ENCODE assay signal across 23 cellular contexts in genomic region chr9:114883709-114884108, GRCh38. TPM values are rescaled to one million over a fixed set of nuclear protein-coding genes. Genes with fewer than 3 reads are reported as not detected.
A peak's percentile ranks its signal among the peaks of the same experiment; 100 is the strongest.
DNase-seq lines count a peak whose midpoint lies in the region; ATAC-seq and TF ChIP-seq lines count a peak whose summit lies in the region.
"Had no signal": no experiment of that assay in that cellular context is flagged by ENCODE, and none has a peak within 500 bp of the region (broad histone marks: within the 10 kb centered on the region; RNA-seq: fewer than 3 reads in every experiment).

No MANE protein-coding gene starts in this region.

- WGBS in prostate gland = 33% methylated on average over 1 of the region's 1 CpG

- peaks cover 4 to 6% of the 10 kb centered on the region in 2 donors for H3K36me3 Mint-ChIP-seq in CD14-positive monocyte
- H3K36me3 Mint-ChIP-seq: WTC11 had no signal

- no peaks in the 10 kb centered on the region for H3K79me2 ChIP-seq in OCI-LY7 (ENCODE audit: insufficient read depth, low read depth, low read length)

- peak overlapping the region in 6 of 7 donors; percentile 25 to 86 (median 78) for H3K27ac Mint-ChIP-seq in CD14-positive monocyte
- H3K27ac Mint-ChIP-seq: effector memory CD8-positive, alpha-beta T cell; T-helper 1 cell treated with Interleukin-12 subunit alpha and Interleukin-12 subunit beta and Interleukin-4 antibody, amounts not matched to agents 30 μg/mL and 1 μg/mL, for 36 hours; WTC11 had no signal

- peaks cover 15 to 39% (median 26%) of the 10 kb centered on the region in 7 donors for H3K9me3 Mint-ChIP-seq in CD14-positive monocyte
- H3K9me3 Mint-ChIP-seq: effector memory CD8-positive, alpha-beta T cell had no signal

- CTCF ChIA-PET in OCI-LY7 (lab: Charles Lee; ENCODE audit: unreplicated experiment) = no interaction called here

- BruUV-seq in OCI-LY7 (replicated peaks; lab: Mats Ljungman, UMichigan) = no TSS peak

- no peaks in the 10 kb centered on the region for H3K9me2 ChIP-seq in OCI-LY7 (ENCODE audit: insufficient read depth, low read length)

- TF ChIP-seq POLR2A in prostate gland (IDR thresholded peaks at IDR 0.05) = no peak

- H3K4me1 ChIP-seq in OCI-LY7 (ENCODE audit: insufficient read depth, low read length, poor library complexity, severe bottlenecking) = peaks cover 13% of the 10 kb centered on the region
- H3K4me1 ChIP-seq in prostate gland (replicated peaks) = no peaks in the 10 kb centered on the region

- POLR2A ChIA-PET in OCI-LY7 (lab: Charles Lee) = interaction anchor here (0.6 to 1.1 kb wide), 3 partner anchors 8 to 481 kb away, joined by 3 to 4 read pairs (median 4); no protein-coding TSS in a partner anchor

- DNase-seq in CD14-positive monocyte (ENCODE audit: low spot score) (no peak), HL-60 (ENCODE audit: low read depth in 1 of 2, low spot score in 1 of 2) (peak; percentile 67 to 92), OCI-LY7 (ENCODE audit: low spot score) (peak; percentile 55), fibroblast of gingiva (ENCODE audit: low read depth) (peak; percentile 7), prostate gland (ENCODE audit: low spot score) (no peak), omental fat pad (ENCODE audit: low spot score) (no peak)
- DNase-seq in activated CD4-positive, alpha-beta T cell treated with anti-CD3 and anti-CD28 coated beads for 4 hours = no peak
- DNase-seq: activated effector memory CD4-positive, alpha-beta T cell treated with anti-CD3 and anti-CD28 coated beads, Interleukin-2, amount 50 U/mL, for 16 hours; anterior cingulate cortex; effector memory CD8-positive, alpha-beta T cell; GM23248; left colon; NCI-H1436 treated with DMSO at 0.1 percent for 48 hours; right lobe of liver; Right ventricle myocardium superior had no signal

- H3K27me3 ChIP-seq in HL-60 (ENCODE audit: insufficient read depth, poor library complexity, severe bottlenecking) (no peaks in the 10 kb centered on the region), prostate gland (replicated peaks; ENCODE audit: insufficient read depth) (no peaks in the 10 kb centered on the region)
- H3K27me3 ChIP-seq: right lobe of liver had no signal

- H4K20me1 ChIP-seq in OCI-LY7 (ENCODE audit: insufficient read depth, low read length) = no peaks in the 10 kb centered on the region

- H3K27ac ChIP-seq in HL-60 (replicated peaks) (peak overlapping the region; percentile 25), OCI-LY7 (ENCODE audit: low read depth, low read length, poor library complexity, severe bottlenecking) (no peak overlapping the region), prostate gland (no peak overlapping the region)
- H3K27ac ChIP-seq: GM23248, KMS-11 had no signal

- no peak overlapping the region for H2AFZ ChIP-seq in OCI-LY7 (ENCODE audit: low read length)
- H2AFZ ChIP-seq: GM23248 had no signal

- H3K4me2 ChIP-seq in OCI-LY7 (ENCODE audit: low read length) = no peak overlapping the region
- H3K4me2 ChIP-seq: KMS-11 had no signal

- no peak overlapping the region for H3K4me3 Mint-ChIP-seq in CD14-positive monocyte
- H3K4me3 Mint-ChIP-seq: effector memory CD8-positive, alpha-beta T cell; T-helper 1 cell treated with Interleukin-12 subunit alpha and Interleukin-12 subunit beta and Interleukin-4 antibody, amounts not matched to agents 30 μg/mL and 1 μg/mL, for 36 hours; WTC11 had no signal

- intact Hi-C loops in CD14-positive monocyte (cut with micrococcal nuclease) (loop anchor here in 1 of 2 donors (5.0 kb wide), 1 partner anchor 74 kb away; no protein-coding TSS in a partner anchor), OCI-LY7 (cut with micrococcal nuclease; ENCODE audit: unreplicated experiment) (no loop called here), prostate gland (cut with DNase I) (no loop called here)

- H3K9me3 ChIP-seq in OCI-LY7 (ENCODE audit: low read length) (peaks cover 19% of the 10 kb centered on the region; the same call in 1 of the 2 replicates), prostate gland (no peaks in the 10 kb centered on the region)
- H3K9me3 ChIP-seq: right lobe of liver had no signal

- no peak for ATAC-seq in HG03469 (IDR thresholded peaks at IDR 0.05; ENCODE audit: unreplicated experiment)
- ATAC-seq in omental fat pad (ENCODE audit: low FRiP score) = no peak
- ATAC-seq: effector memory CD8-positive, alpha-beta T cell; right lobe of liver; WTC11 had no signal

- no peak for TF ChIP-seq CTCF in CD14-positive monocyte (IDR thresholded peaks at IDR 0.05)
- TF ChIP-seq CTCF in HL-60 (IDR thresholded peaks at IDR 0.05; ENCODE audit: insufficient read depth, low read length) = no peak
- TF ChIP-seq CTCF in OCI-LY7 (conservative IDR thresholded peaks at IDR 0.05; ENCODE audit: low read length) = no peak
- no peak for TF ChIP-seq CTCF in prostate gland (IDR thresholded peaks at IDR 0.05)
- TF ChIP-seq CTCF in omental fat pad (IDR thresholded peaks at IDR 0.05) = no peak

- H3K4me3 ChIP-seq in HL-60 (replicated peaks; ENCODE audit: insufficient read depth, low read length) (no peak overlapping the region), OCI-LY7 (ENCODE audit: low read depth, low read length, poor library complexity, severe bottlenecking) (no peak overlapping the region), prostate gland (no peak overlapping the region)
- H3K4me3 ChIP-seq: GM23248, right lobe of liver had no signal

- H3K36me3 ChIP-seq in OCI-LY7 (ENCODE audit: insufficient read depth, low read length) (peaks cover 4% of the 10 kb centered on the region; the same call in 1 of the 2 replicates), prostate gland (no peaks in the 10 kb centered on the region)
- H3K36me3 ChIP-seq: right lobe of liver had no signal

- peaks cover 3% of the 10 kb centered on the region for H3K4me1 Mint-ChIP-seq in CD14-positive monocyte

- H3K27me3 Mint-ChIP-seq in CD14-positive monocyte (ENCODE audit: low read depth in 3 of 3) = no peaks in the 10 kb centered on the region
- H3K27me3 Mint-ChIP-seq: effector memory CD8-positive, alpha-beta T cell had no signal

RNA-seq across cellular contexts. Expression of gene TNFSF8, which starts 46.7 kb away (rescaled TPM):
- 10 to 100 TPM; 34.0 to 42.9 TPM for polyA plus RNA-seq in CD14-positive monocyte
- total RNA-seq in OCI-LY7 (2014; rRNA removed; shearing (Covaris generic)) = 27.7 and 28.4 TPM in 2 replicates
- total RNA-seq in OCI-LY7 (2022) (50.3 and 53.1 TPM in 2 replicates), prostate gland (1 to 10 TPM in 1 of 2 donors, under 1 TPM in 1; 0.32 to 2.4 TPM), omental fat pad (1 to 10 TPM; 3.2 to 7.1 (median 6.6) TPM)
- total RNA-seq: chondrocyte, fibroblast of villous mesenchyme, G401, GM23248, osteoblast, WTC11 had no signal
- polyA plus RNA-seq: GM23248 had no signal

Comparison
In these comparisons a context has a peak if more than half of its experiments do, and no peak if none do; other contexts are left out.
1. DNase-seq: peak in HL-60 (2 of 2), OCI-LY7 (single experiment) and fibroblast of gingiva (single experiment); none in CD14-positive monocyte (single experiment), prostate gland (single experiment), activated CD4-positive, alpha-beta T cell treated with anti-CD3 and anti-CD28 coated beads for 4 hours (0 of 2) and omental fat pad (single experiment).